16 cellular contexts compared by ENCODE assay signal in genomic region chr5:80068775-80069174, GRCh38. TPM values are rescaled to one million over a fixed set of nuclear protein-coding genes. Genes with fewer than 3 reads are reported as not detected.
A peak's percentile ranks its signal among the peaks of the same experiment; 100 is the strongest.
DNase-seq lines count a peak whose midpoint lies in the region; ATAC-seq and TF ChIP-seq lines count a peak whose summit lies in the region.
"Had no signal": no experiment of that assay in that cellular context is flagged by ENCODE, and none has a peak within 500 bp of the region (broad histone marks: within the 10 kb centered on the region; RNA-seq: fewer than 3 reads in every experiment).

No MANE protein-coding gene starts in this region.

- H3K36me3 Mint-ChIP-seq in osteocyte (ENCODE audit: unreplicated experiment) = no peaks in the 10 kb centered on the region

- peak overlapping the region; percentile 69 for H3K4me2 ChIP-seq in Loucy (ENCODE audit: low read depth, low read length, poor library complexity, severe bottlenecking)

- no peak for ATAC-seq in right cardiac atrium
- ATAC-seq: CD8-positive, alpha-beta T cell had no signal

- H3K36me3 ChIP-seq in Loucy (ENCODE audit: insufficient read depth, low read length) (no peaks in the 10 kb centered on the region), uterus (no peaks in the 10 kb centered on the region)

- H3K27ac ChIP-seq in right cardiac atrium (ENCODE audit: low read length) = no peak overlapping the region
- H3K27ac ChIP-seq in coronary artery = no peak overlapping the region
- no peak overlapping the region for H3K27ac ChIP-seq in uterus
- H3K27ac ChIP-seq: C4-2B had no signal

- DNase-seq in cardiac septum (ENCODE audit: low spot score) (peak; percentile 17), right cardiac atrium (no peak), coronary artery (ENCODE audit: low spot score) (peak; percentile 21), osteocyte (ENCODE audit: extremely low spot score, unreplicated experiment) (peak; percentile 56), uterus (no peak), AML-193 (lab: John Stamatoyannopoulos, UW) (no peak), foreskin melanocyte (no peak)
- DNase-seq: 8988T; CD8-positive, alpha-beta T cell; COR-L47; DMS53; GF-D8; HCEC 1CT; HFFc6 had no signal

- no peak for TF ChIP-seq CTCF in Loucy (conservative IDR thresholded peaks at IDR 0.05; ENCODE audit: low read length)
- TF ChIP-seq CTCF in coronary artery (IDR thresholded peaks at IDR 0.05) = no peak
- TF ChIP-seq CTCF in osteocyte (IDR thresholded peaks at IDR 0.05) = no peak
- TF ChIP-seq CTCF in uterus (IDR thresholded peaks at IDR 0.05) = no peak

- H3K9me3 ChIP-seq in right cardiac atrium (ENCODE audit: control insufficient read depth, low read length) (no peaks in the 10 kb centered on the region), Loucy (ENCODE audit: insufficient read depth, low read depth, low read length) (no peaks in the 10 kb centered on the region), uterus (no peaks in the 10 kb centered on the region)

- no peak overlapping the region for H3K4me3 Mint-ChIP-seq in osteocyte (ENCODE audit: unreplicated experiment)
- H3K4me3 Mint-ChIP-seq: CD8-positive, alpha-beta T cell; HFFc6 had no signal

- no peaks in the 10 kb centered on the region for H3K27me3 ChIP-seq in right cardiac atrium (ENCODE audit: control insufficient read depth, insufficient read depth)
- H3K27me3 ChIP-seq in Loucy (ENCODE audit: insufficient read depth, low read length, poor library complexity, severe bottlenecking) = no peaks in the 10 kb centered on the region
- no peaks in the 10 kb centered on the region for H3K27me3 ChIP-seq in uterus

- H3K4me1 ChIP-seq in right cardiac atrium (ENCODE audit: control insufficient read depth, insufficient read depth, low read length) (peaks cover 5% of the 10 kb centered on the region), Loucy (ENCODE audit: insufficient read depth, low read length, poor library complexity, severe bottlenecking) (peaks cover 42% of the 10 kb centered on the region), uterus (no peaks in the 10 kb centered on the region)

- no peak overlapping the region for H3K27ac Mint-ChIP-seq in osteocyte (ENCODE audit: unreplicated experiment)
- H3K27ac Mint-ChIP-seq: CD8-positive, alpha-beta T cell; HFFc6 had no signal

- intact Hi-C loops in cardiac septum (cut with DNase I) (no loop called here), right cardiac atrium (cut with DNase I) (no loop called here), uterus (cut with DNase I; ENCODE audit: low total_unique reads) (no loop called here)

- no peak for TF ChIP-seq POLR2A in uterus (IDR thresholded peaks at IDR 0.05)

- no peaks in the 10 kb centered on the region for H4K20me1 ChIP-seq in Loucy (ENCODE audit: insufficient read depth, low read length, poor library complexity, severe bottlenecking)

- H2AFZ ChIP-seq in Loucy (ENCODE audit: low read length) = no peak overlapping the region

- H3K4me3 ChIP-seq in right cardiac atrium (ENCODE audit: low read length) (no peak overlapping the region), Loucy (ENCODE audit: low read length, poor library complexity, severe bottlenecking) (no peak overlapping the region), coronary artery (no peak overlapping the region), uterus (no peak overlapping the region)

- no peaks in the 10 kb centered on the region for H3K9me3 Mint-ChIP-seq in osteocyte (ENCODE audit: unreplicated experiment)
- H3K9me3 Mint-ChIP-seq: CD8-positive, alpha-beta T cell; HFFc6 had no signal

- H3F3A ChIP-seq in Loucy (ENCODE audit: low read depth) = no peaks in the 10 kb centered on the region

- no peaks in the 10 kb centered on the region for H3K9me2 ChIP-seq in Loucy (replicated peaks; ENCODE audit: low read depth, low read length)

- H3K27me3 Mint-ChIP-seq in osteocyte (ENCODE audit: unreplicated experiment) = peaks cover 8% of the 10 kb centered on the region

- H3K79me2 ChIP-seq in Loucy (ENCODE audit: insufficient read depth, low read length) = no peaks in the 10 kb centered on the region

- peaks cover 7% of the 10 kb centered on the region for H3K4me1 Mint-ChIP-seq in osteocyte (ENCODE audit: unreplicated experiment)

- H3K9ac ChIP-seq in Loucy (ENCODE audit: low read depth, low read length, poor library complexity, severe bottlenecking) = no peak overlapping the region

- 59% methylated on average over 4 of the region's 4 CpGs for WGBS in right cardiac atrium

RNA-seq across cellular contexts. Expression of gene THBS4, which starts 33.6 kb away (rescaled TPM):
- total RNA-seq in cardiac septum = 464 TPM
- total RNA-seq in right cardiac atrium = 1 to 10 TPM; 2.6 to 9.1 (median 3.9) TPM
- 6.9 TPM for polyA plus RNA-seq in right cardiac atrium
- total RNA-seq in osteocyte = 1.4 and 1.5 TPM in 2 replicates
- 10 to 100 TPM in 1 of 4 donors, 1 to 10 TPM in 3; 4.7 to 40.4 (median 6.0) TPM for total RNA-seq in uterus
- total RNA-seq: CD8-positive, alpha-beta T cell had no signal

Comparison
In these comparisons a context has a peak if more than half of its experiments do, and no peak if none do; other contexts are left out.
1. DNase-seq: peak in cardiac septum (single experiment), coronary artery (single experiment) and osteocyte (single experiment); none in right cardiac atrium (0 of 3), uterus (0 of 2), AML-193 (0 of 2) and foreskin melanocyte (single experiment).
2. RNA of gene THBS4, which starts 33.6 kb away (total RNA-seq): 464 TPM in cardiac septum (single experiment); 4.7 to 40.4 TPM in uterus, 2.6 to 9.1 TPM in right cardiac atrium and 1.4 to 1.5 TPM in osteocyte; every median in the first group is over 10 times any median in the second.